Comparison of ENCODE assay signal across 1 cellular context in genomic region chr16:74700206-74701040, GRCh38.
A peak's percentile ranks its signal among the peaks of the same experiment; 100 is the strongest.
TF ChIP-seq lines count a peak whose summit lies in the region.

TSS of gene MLKL (minus strand) at chr16:74700862. CDS start at chr16:74695757, 5,105 bp downstream.

TF ChIP-seq in HepG2, 621 proteins besides CTCF, POLR2A, EP300 and RAD21 (continued from another document and continues in another):
- no peak for TF ChIP-seq ZHX2 (IDR thresholded peaks at IDR 0.05; ENCODE audit: low read depth)
- 0 out of 2 replicates have a peak, but pooled peaks have one; percentile 42 for TF ChIP-seq ZHX2 (CRISPR knock-in tag; IDR thresholded peaks at IDR 0.05; ENCODE audit: borderline replicate concordance)
- no peak; the same call in 1 of the 2 replicates for TF ChIP-seq SOX5 (CRISPR knock-in tag; IDR thresholded peaks at IDR 0.05; ENCODE audit: borderline replicate concordance)
- TF ChIP-seq KMT2B (CRISPR knock-in tag; IDR thresholded peaks at IDR 0.05): peak; percentile 93
- no peak for TF ChIP-seq ZNF773 (CRISPR knock-in tag; IDR thresholded peaks at IDR 0.05; ENCODE audit: borderline replicate concordance)
- TF ChIP-seq MLLT10 (CRISPR knock-in tag; IDR thresholded peaks at IDR 0.05): no peak
- TF ChIP-seq ZNF383 (CRISPR knock-in tag; IDR thresholded peaks at IDR 0.05; ENCODE audit: borderline replicate concordance): no peak
- TF ChIP-seq GPBP1L1 (CRISPR knock-in tag; IDR thresholded peaks at IDR 0.05): no peak
- no peak for TF ChIP-seq FOXK2 (IDR thresholded peaks at IDR 0.05)
- peak; percentile 92 for TF ChIP-seq PAX8 (CRISPR knock-in tag; IDR thresholded peaks at IDR 0.05; ENCODE audit: borderline replicate concordance)
- TF ChIP-seq ZNF703 (CRISPR knock-in tag; IDR thresholded peaks at IDR 0.05; ENCODE audit: borderline replicate concordance): no peak
- no peak for TF ChIP-seq AKNA (CRISPR knock-in tag; IDR thresholded peaks at IDR 0.05; ENCODE audit: borderline replicate concordance)
- TF ChIP-seq ZNF598 (CRISPR knock-in tag; IDR thresholded peaks at IDR 0.05; ENCODE audit: borderline replicate concordance): peak; percentile 97; the same call in 1 of the 2 replicates
- TF ChIP-seq NFAT5 (CRISPR knock-in tag; IDR thresholded peaks at IDR 0.05): peak; percentile 70; the same call in 1 of the 2 replicates
- no peak for TF ChIP-seq SCMH1 (CRISPR knock-in tag; IDR thresholded peaks at IDR 0.05; ENCODE audit: borderline replicate concordance)
- TF ChIP-seq NPAS2 (CRISPR knock-in tag; IDR thresholded peaks at IDR 0.05; ENCODE audit: borderline replicate concordance): no peak
- no peak for TF ChIP-seq ZNF318 (CRISPR knock-in tag; IDR thresholded peaks at IDR 0.05)
- TF ChIP-seq ZSCAN20 (CRISPR knock-in tag; IDR thresholded peaks at IDR 0.05; ENCODE audit: borderline replicate concordance): peak; percentile 95; the same call in 1 of the 2 replicates
- TF ChIP-seq DZIP1 (CRISPR knock-in tag; IDR thresholded peaks at IDR 0.05): no peak; the same call in 1 of the 2 replicates
